ENCODE assay signal across 8 cellular contexts in the genomic region with DNA sequence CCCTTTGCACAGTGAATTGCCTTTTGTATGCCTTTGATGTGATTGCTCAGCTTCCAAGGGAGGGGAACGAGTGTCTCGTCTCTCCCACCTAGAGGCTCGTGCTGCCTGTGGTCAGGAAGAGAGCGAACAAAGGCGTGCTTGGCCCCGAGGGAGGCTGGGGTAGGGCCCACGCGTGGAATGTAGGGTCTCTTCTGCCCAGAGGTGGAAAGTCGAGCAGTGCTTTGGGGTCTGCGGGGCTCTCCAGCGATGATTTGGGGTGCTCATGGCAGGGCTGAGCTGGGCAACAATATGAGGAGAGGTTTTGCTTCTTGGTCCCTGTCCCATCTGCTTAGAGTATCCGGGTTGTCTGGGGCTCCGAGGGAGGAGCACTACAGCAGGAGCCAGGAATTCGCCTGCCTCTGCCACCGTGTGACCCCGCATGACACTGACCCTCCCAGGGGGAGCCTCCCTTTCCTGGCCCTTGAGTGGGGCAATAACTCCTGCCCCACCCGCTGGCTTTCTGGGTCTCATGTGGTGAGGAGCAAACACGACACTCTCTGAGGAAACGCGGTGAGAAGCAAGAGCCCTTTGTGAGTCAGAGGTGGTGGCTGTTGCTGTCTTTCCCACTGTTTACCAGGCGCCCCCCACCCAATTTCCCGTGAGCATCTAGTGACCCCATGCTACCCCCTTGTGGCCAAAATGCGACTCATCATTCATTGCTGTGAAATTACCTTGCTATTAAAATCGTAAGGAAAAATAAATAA. TPM values are rescaled to one million over a fixed set of nuclear protein-coding genes. Genes with fewer than 3 reads are reported as not detected.
DNase-seq lines count a peak whose midpoint lies in the region; TF ChIP-seq lines count a peak whose summit lies in the region.

No MANE protein-coding gene starts in this region.

- H3K9ac ChIP-seq in fibroblast of lung (ENCODE audit: insufficient read depth, low read length) (no peak overlapping the region), neural cell (ENCODE audit: low read length) (peak overlapping the region; percentile 39), subcutaneous abdominal adipose tissue (ENCODE audit: low read length in 5 of 5) (peak overlapping the region in 3 of 5 donors; percentile 21 to 40 (median 25))

- DNase-seq in NK-92 treated with Interleukin-12 subunit alpha and Interleukin-12 subunit beta, amount 100 ng/mL, for 24 hours (lab: John Stamatoyannopoulos, UW): peak; percentile 18
- no peak for DNase-seq in NK-92 (lab: John Stamatoyannopoulos, UW; ENCODE audit: unreplicated experiment)
- peak; percentile 76 for DNase-seq in NCI-H82 (lab: John Stamatoyannopoulos, UW)
- peak; percentile 76 to 79 for DNase-seq in activated T-cell treated with anti-CD3 and anti-CD28 coated beads, Interleukin-2, amount 50 U/mL, for 48 hours
- DNase-seq in fibroblast of lung (ENCODE audit: low read depth in 2 of 2): peak; percentile 74 to 76
- DNase-seq in AML-193 (lab: John Stamatoyannopoulos, UW): no peak

- H3K27ac ChIP-seq in fibroblast of lung (ENCODE audit: insufficient read depth, low read length) (no peak overlapping the region), neural cell (ENCODE audit: low read length) (peak overlapping the region; percentile 56), subcutaneous abdominal adipose tissue (ENCODE audit: low read depth, low read length) (peak overlapping the region; percentile 74)

- H3K4me2 ChIP-seq in fibroblast of lung (ENCODE audit: extremely low read depth, insufficient read depth, low read length) (no peak overlapping the region), neural cell (ENCODE audit: low read length) (no peak overlapping the region)

- TF ChIP-seq RAD21 in neural cell (conservative IDR thresholded peaks at IDR 0.05): peak; percentile 83

- no peaks in the 10 kb centered on the region for H3K27me3 ChIP-seq in fibroblast of lung (ENCODE audit: control insufficient read depth, insufficient read depth, low read length)
- H3K27me3 ChIP-seq in neural cell (ENCODE audit: insufficient read depth, low read depth, low read length): no peaks in the 10 kb centered on the region
- no peaks in the 10 kb centered on the region for H3K27me3 ChIP-seq in subcutaneous abdominal adipose tissue (ENCODE audit: control insufficient read depth in 5 of 5, insufficient read depth in 4 of 5, low read length in 5 of 5)

- TF ChIP-seq CTCF in fibroblast of lung (conservative IDR thresholded peaks at IDR 0.05 in 1 of 2, IDR thresholded peaks at IDR 0.05 in 1 of 2; ENCODE audit: low read depth in 1 of 2, low read length in 2 of 2): peak; percentile 54 to 68
- peak; percentile 80 for TF ChIP-seq CTCF in neural cell (IDR thresholded peaks at IDR 0.05; ENCODE audit: poor library complexity, severe bottlenecking)

- H3K4me3 ChIP-seq in fibroblast of lung (replicated peaks in 1 of 4; ENCODE audit: control extremely low read depth in 1 of 4, insufficient read depth in 1 of 4, low read depth in 3 of 4, low read length in 4 of 4) (no peak overlapping the region), neural cell (ENCODE audit: low read length) (no peak overlapping the region), subcutaneous abdominal adipose tissue (ENCODE audit: low read depth in 1 of 5, low read length in 5 of 5) (peak overlapping the region in 4 of 5 donors; percentile 41 to 53 (median 46))

- peak overlapping the region; percentile 6 for H2AFZ ChIP-seq in fibroblast of lung (ENCODE audit: low read length)
- H2AFZ ChIP-seq in neural cell (ENCODE audit: low read depth, low read length): peak overlapping the region; percentile 61

- H3K9me2 ChIP-seq in neural cell (ENCODE audit: insufficient read depth, low read length): no peaks in the 10 kb centered on the region

- H3K9me3 ChIP-seq in fibroblast of lung (ENCODE audit: control insufficient read depth, insufficient read depth, low read depth, low read length) (no peaks in the 10 kb centered on the region), neural cell (ENCODE audit: low read length) (no peaks in the 10 kb centered on the region), subcutaneous abdominal adipose tissue (ENCODE audit: control insufficient read depth in 5 of 5, low read length in 5 of 5) (no peaks in the 10 kb centered on the region)

- no peaks in the 10 kb centered on the region for H3K79me2 ChIP-seq in fibroblast of lung (ENCODE audit: control insufficient read depth, insufficient read depth, low read length)
- H3K79me2 ChIP-seq in neural cell (replicated peaks; ENCODE audit: insufficient read depth, low read length): no peaks in the 10 kb centered on the region

- peaks cover 12% of the 10 kb centered on the region for H3K4me1 ChIP-seq in fibroblast of lung (ENCODE audit: control insufficient read depth, extremely low read depth, insufficient read depth, low read length)
- H3K4me1 ChIP-seq in subcutaneous abdominal adipose tissue (ENCODE audit: control insufficient read depth in 5 of 5, insufficient read depth in 5 of 5, low read length in 5 of 5): peaks cover 5 to 66% (median 46%) of the 10 kb centered on the region in 5 donors

- H3K36me3 ChIP-seq in fibroblast of lung (ENCODE audit: control insufficient read depth, insufficient read depth, low read length) (no peaks in the 10 kb centered on the region), neural cell (ENCODE audit: insufficient read depth, low read length) (no peaks in the 10 kb centered on the region), subcutaneous abdominal adipose tissue (ENCODE audit: control insufficient read depth in 5 of 5, insufficient read depth in 5 of 5, low read length in 5 of 5) (no peaks in the 10 kb centered on the region)

- TF ChIP-seq EP300 in neural cell (conservative IDR thresholded peaks at IDR 0.05; ENCODE audit: poor library complexity, severe bottlenecking): peak; percentile 16

- H3F3A ChIP-seq in neural cell (ENCODE audit: insufficient read depth, low read length, poor library complexity, severe bottlenecking): no peaks in the 10 kb centered on the region

- H4K20me1 ChIP-seq in fibroblast of lung (ENCODE audit: control insufficient read depth, extremely low read depth, insufficient read depth, low read length) (no peaks in the 10 kb centered on the region), neural cell (ENCODE audit: insufficient read depth) (no peaks in the 10 kb centered on the region)

TF ChIP-seq in neural cell, 6 proteins besides CTCF, POLR2A, EP300 and RAD21:
- TF ChIP-seq TAF1 (IDR thresholded peaks at IDR 0.05; ENCODE audit: low read depth) (peak; percentile 38), EZH2 (IDR thresholded peaks at IDR 0.05; ENCODE audit: borderline replicate concordance, insufficient read depth, low read length, poor library complexity, severe bottlenecking) (no peak), REST (IDR thresholded peaks at IDR 0.05; ENCODE audit: borderline replicate concordance) (no peak), SMC3 (conservative IDR thresholded peaks at IDR 0.05; ENCODE audit: poor library complexity) (peak; percentile 85), MXI1 (conservative IDR thresholded peaks at IDR 0.05; ENCODE audit: poor library complexity, severe bottlenecking) (no peak), POLR2AphosphoS5 (IDR thresholded peaks at IDR 0.05) (peak; percentile 42)

RNA-seq across cellular contexts. Expression of gene CCNL1, which starts 29.6 kb away (rescaled TPM):
- total RNA-seq in fibroblast of lung: 140 and 219 TPM in 2 replicates
- polyA plus RNA-seq in fibroblast of lung (63.8 and 88.2 TPM in 2 replicates), neural cell (186 and 199 TPM in 2 replicates)
- 27.8 and 35.7 TPM in 2 replicates for polyA plus RNA-seq in fibroblast of lung (2012)
- polyA minus RNA-seq in fibroblast of lung (ENCODE audit: low replicate concordance) (12.2 and 31.2 TPM in 2 replicates), neural cell (224 and 233 TPM in 2 replicates)

Comparison
In these comparisons a context has a peak if more than half of its experiments do, and no peak if none do; other contexts are left out.
1. DNase-seq: peak in NK-92 treated with Interleukin-12 subunit alpha and Interleukin-12 subunit beta, amount 100 ng/mL, for 24 hours (single experiment), NCI-H82 (single experiment), activated T-cell treated with anti-CD3 and anti-CD28 coated beads, Interleukin-2, amount 50 U/mL, for 48 hours (2 of 2) and fibroblast of lung (2 of 2); none in NK-92 (single experiment) and AML-193 (0 of 2).
2. H3K4me3 ChIP-seq: peak in subcutaneous abdominal adipose tissue (4 of 5); none in fibroblast of lung (0 of 4) and neural cell (single experiment).